ENCODE assay signal across 8 cellular contexts in the genomic region with DNA sequence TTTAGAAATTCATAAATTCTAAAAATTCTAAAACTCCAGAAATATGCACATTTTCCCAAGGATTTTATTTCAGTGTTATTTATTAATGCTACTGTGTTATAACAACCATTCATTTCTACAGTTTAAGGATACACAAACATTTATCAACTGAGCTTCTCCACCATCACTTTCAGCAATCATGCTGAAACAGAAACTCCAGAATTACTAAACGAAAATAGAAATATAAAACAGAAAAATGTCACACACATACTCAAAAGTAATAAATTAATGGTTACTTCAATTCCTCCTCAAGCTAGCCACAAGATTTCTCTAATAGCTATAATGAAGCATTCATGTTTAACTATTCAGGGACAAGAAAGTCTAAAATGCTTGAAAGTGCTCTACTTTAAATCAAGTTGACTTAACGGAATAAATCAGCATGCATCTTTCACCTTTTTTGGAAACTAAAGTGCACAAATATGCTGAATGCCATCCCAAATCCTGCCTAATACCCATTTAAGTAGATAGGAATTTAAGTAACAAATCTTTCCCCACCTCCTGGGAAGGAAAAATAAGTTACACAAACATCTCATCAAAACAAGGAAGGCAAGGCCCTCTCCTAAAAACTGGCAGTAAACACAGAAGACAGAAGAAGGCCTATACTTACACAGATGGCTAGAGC. TPM values are rescaled to one million over a fixed set of nuclear protein-coding genes. Genes with fewer than 3 reads are reported as not detected.
A peak's percentile ranks its signal among the peaks of the same experiment; 100 is the strongest.
DNase-seq lines count a peak whose midpoint lies in the region; ATAC-seq, FAIRE-seq and TF ChIP-seq lines count a peak whose summit lies in the region.

No MANE protein-coding gene starts in this region.

- no peaks in the 10 kb centered on the region for H3K36me3 ChIP-seq in mucosa of stomach (ENCODE audit: control insufficient read depth, insufficient read depth, low read length)

- H3K27ac ChIP-seq in C4-2B (peak overlapping the region; percentile 49; the same call in 1 of the 2 replicates), coronary artery (peak overlapping the region; percentile 32 to 52)

- H3K9ac ChIP-seq in mucosa of stomach (ENCODE audit: low read length): peak overlapping the region; percentile 49

- no peak overlapping the region for H3K27ac Mint-ChIP-seq in natural killer cell

- H3K9me3 ChIP-seq in mucosa of stomach (ENCODE audit: control insufficient read depth, low read length): no peaks in the 10 kb centered on the region

- peaks cover 8% of the 10 kb centered on the region for H3K4me1 ChIP-seq in mucosa of stomach (ENCODE audit: control insufficient read depth, insufficient read depth, low read length)

- H3K4me1 Mint-ChIP-seq in natural killer cell: peaks cover 7 to 9% of the 10 kb centered on the region in 2 donors

- DNase-seq in coronary artery (ENCODE audit: low spot score) (no peak), natural killer cell (no peak), RCC 7860 (ENCODE audit: low spot score) (no peak), NCI-H1048 (lab: John Stamatoyannopoulos, UW) (no peak)
- DNase-seq in stimulated activated CD4-positive, alpha-beta T cell treated with anti-CD3 and anti-CD28 coated beads, Interleukin-4, amount 100 ng/mL, for 1 hour: no peak

- TF ChIP-seq CTCF in C4-2B (conservative IDR thresholded peaks at IDR 0.05): no peak
- TF ChIP-seq CTCF in coronary artery (IDR thresholded peaks at IDR 0.05): no peak
- no peak for TF ChIP-seq CTCF in natural killer cell (IDR thresholded peaks at IDR 0.05)

- ATAC-seq in HG02938 (IDR thresholded peaks at IDR 0.05; ENCODE audit: unreplicated experiment) (peak; percentile 33), natural killer cell (no peak)

- H3K27me3 ChIP-seq in mucosa of stomach (ENCODE audit: control insufficient read depth, insufficient read depth, low read length): no peaks in the 10 kb centered on the region

- intact Hi-C loops in natural killer cell (cut with micrococcal nuclease): no loop called here

- no peaks in the 10 kb centered on the region for H3K36me3 Mint-ChIP-seq in natural killer cell

- no peak overlapping the region for H3K4me3 Mint-ChIP-seq in natural killer cell

- peaks cover under 1 to 1% of the 10 kb centered on the region in 2 donors for H3K9me3 Mint-ChIP-seq in natural killer cell

- no peak for FAIRE-seq in RCC 7860 (lab: Jason Lieb, UNC)

- peaks cover 0 to 36% of the 10 kb centered on the region in 2 donors for H3K27me3 Mint-ChIP-seq in natural killer cell (ENCODE audit: low read depth in 2 of 2)

- H3K4me3 ChIP-seq in coronary artery (peak overlapping the region; percentile 71), mucosa of stomach (ENCODE audit: low read length) (peak overlapping the region; percentile 56)

RNA-seq across cellular contexts. Expression of gene FAM13A, which starts 0.6 kb away (rescaled TPM):
- total RNA-seq in natural killer cell: 10 to 100 TPM in 1 of 3 donors, 1 to 10 TPM in 2; 8.8 to 10.0 (median 8.9) TPM

RNA-seq across cellular contexts. Expression of gene TIGD2, which starts 54.9 kb away (rescaled TPM):
- total RNA-seq in natural killer cell: 1 to 10 TPM; 3.2 to 7.6 (median 5.1) TPM
